ENCODE assay signal across 1 cellular context in the genomic region with DNA sequence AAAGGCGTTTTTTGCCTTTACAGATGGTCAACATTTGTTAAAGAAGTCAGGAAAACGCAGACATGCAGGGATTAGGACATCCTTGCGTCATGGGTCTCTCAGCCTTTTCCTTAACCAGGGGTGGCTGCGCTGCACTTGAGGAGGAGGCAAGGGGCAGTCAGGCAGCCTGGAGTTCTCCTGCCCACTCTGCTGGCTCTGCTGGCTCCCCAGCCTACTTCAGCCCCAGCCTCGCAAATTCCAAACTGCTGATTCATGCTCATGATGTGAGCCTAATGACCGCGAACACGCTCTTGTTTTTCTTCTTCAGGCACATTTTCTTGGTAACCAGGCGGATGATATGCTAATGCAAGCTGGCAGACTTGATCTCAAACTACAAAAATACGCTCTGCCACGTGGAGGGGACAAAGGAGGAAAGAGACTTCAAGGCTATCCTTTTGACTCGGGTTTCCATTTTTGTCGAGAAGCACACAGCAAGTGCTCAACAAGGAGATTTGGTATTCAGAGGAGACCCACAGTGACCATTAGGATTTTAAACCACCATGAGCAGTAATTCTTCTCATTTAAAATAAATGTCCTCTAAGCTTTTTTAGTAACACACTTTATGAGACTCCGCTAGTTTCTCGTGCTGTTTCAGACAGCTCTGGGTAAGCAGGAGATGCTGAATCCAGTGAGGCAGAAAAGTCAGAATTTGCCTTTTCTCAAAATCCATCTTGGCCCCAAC.
TF ChIP-seq lines count a peak whose summit lies in the region.

No MANE protein-coding gene starts in this region.

TF ChIP-seq in K562, 482 proteins besides CTCF, POLR2A, EP300 and RAD21 (continued from another document and continues in another):
- TF ChIP-seq, protein P1, sequence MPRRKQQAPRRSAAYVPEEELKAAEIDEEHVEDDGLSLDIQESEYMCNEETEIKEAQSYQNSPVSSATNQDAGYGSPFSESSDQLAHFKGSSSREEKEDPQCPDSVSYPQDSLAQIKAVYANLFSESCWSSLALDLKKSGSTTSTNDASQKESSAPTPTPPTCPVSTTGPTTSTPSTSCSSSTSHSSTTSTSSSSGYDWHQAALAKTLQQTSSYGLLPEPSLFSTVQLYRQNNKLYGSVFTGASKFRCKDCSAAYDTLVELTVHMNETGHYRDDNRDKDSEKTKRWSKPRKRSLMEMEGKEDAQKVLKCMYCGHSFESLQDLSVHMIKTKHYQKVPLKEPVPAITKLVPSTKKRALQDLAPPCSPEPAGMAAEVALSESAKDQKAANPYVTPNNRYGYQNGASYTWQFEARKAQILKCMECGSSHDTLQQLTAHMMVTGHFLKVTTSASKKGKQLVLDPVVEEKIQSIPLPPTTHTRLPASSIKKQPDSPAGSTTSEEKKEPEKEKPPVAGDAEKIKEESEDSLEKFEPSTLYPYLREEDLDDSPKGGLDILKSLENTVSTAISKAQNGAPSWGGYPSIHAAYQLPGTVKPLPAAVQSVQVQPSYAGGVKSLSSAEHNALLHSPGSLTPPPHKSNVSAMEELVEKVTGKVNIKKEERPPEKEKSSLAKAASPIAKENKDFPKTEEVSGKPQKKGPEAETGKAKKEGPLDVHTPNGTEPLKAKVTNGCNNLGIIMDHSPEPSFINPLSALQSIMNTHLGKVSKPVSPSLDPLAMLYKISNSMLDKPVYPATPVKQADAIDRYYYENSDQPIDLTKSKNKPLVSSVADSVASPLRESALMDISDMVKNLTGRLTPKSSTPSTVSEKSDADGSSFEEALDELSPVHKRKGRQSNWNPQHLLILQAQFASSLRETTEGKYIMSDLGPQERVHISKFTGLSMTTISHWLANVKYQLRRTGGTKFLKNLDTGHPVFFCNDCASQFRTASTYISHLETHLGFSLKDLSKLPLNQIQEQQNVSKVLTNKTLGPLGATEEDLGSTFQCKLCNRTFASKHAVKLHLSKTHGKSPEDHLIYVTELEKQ (CRISPR knock-in tag; IDR thresholded peaks at IDR 0.05): 0 out of 2 replicates have a peak, but pooled peaks have one; percentile 31
- no peak; the same call in 1 of the 2 replicates for TF ChIP-seq ZNF436 (CRISPR knock-in tag; IDR thresholded peaks at IDR 0.05)
- TF ChIP-seq FOXJ2 (tag; IDR thresholded peaks at IDR 0.05): peak; percentile 86; the same call in 1 of the 2 replicates
- no peak for TF ChIP-seq LARP7 (IDR thresholded peaks at IDR 0.05)
- TF ChIP-seq TBP (optimal IDR thresholded peaks at IDR 0.05; ENCODE audit: low read depth, low read length): peak; percentile 69
- TF ChIP-seq HNRNPL (IDR thresholded peaks at IDR 0.05; ENCODE audit: low read depth, low read length): 0 out of 2 replicates have a peak, but pooled peaks have one; percentile 24
- TF ChIP-seq MYC (IDR thresholded peaks at IDR 0.05; ENCODE audit: low read depth, low read length): peak; percentile 80
- 0 out of 2 replicates have a peak, but pooled peaks have one; percentile 44 for TF ChIP-seq MYC (CRISPR knock-in tag; IDR thresholded peaks at IDR 0.05; ENCODE audit: borderline replicate concordance, low read depth)
- TF ChIP-seq TEAD4 (IDR thresholded peaks at IDR 0.05; ENCODE audit: low read length): peak; percentile 86
- no peak for TF ChIP-seq TEAD4 (CRISPR knock-in tag; IDR thresholded peaks at IDR 0.05; ENCODE audit: borderline replicate concordance)
- no peak for TF ChIP-seq RBM25 (IDR thresholded peaks at IDR 0.05; ENCODE audit: low read depth, low read length, severe bottlenecking)
- no peak for TF ChIP-seq SP1 (CRISPR knock-in tag; IDR thresholded peaks at IDR 0.05)
- 0 out of 4 replicates have a peak, but pooled peaks of 1 of the 2 experiments have one; percentile 11 for TF ChIP-seq ETV6 (IDR thresholded peaks at IDR 0.05; ENCODE audit: borderline replicate concordance in 1 of 2, low read depth in 2 of 2, low read length in 1 of 2)
- TF ChIP-seq ETV6 (CRISPR knock-in tag; IDR thresholded peaks at IDR 0.05; ENCODE audit: borderline replicate concordance): no peak
- TF ChIP-seq ZNF165 (CRISPR knock-in tag; IDR thresholded peaks at IDR 0.05; ENCODE audit: borderline replicate concordance): peak; percentile 79; the same call in 1 of the 2 replicates
- TF ChIP-seq TEAD2 (tag; IDR thresholded peaks at IDR 0.05): peak; percentile 86
- TF ChIP-seq, protein P2, sequence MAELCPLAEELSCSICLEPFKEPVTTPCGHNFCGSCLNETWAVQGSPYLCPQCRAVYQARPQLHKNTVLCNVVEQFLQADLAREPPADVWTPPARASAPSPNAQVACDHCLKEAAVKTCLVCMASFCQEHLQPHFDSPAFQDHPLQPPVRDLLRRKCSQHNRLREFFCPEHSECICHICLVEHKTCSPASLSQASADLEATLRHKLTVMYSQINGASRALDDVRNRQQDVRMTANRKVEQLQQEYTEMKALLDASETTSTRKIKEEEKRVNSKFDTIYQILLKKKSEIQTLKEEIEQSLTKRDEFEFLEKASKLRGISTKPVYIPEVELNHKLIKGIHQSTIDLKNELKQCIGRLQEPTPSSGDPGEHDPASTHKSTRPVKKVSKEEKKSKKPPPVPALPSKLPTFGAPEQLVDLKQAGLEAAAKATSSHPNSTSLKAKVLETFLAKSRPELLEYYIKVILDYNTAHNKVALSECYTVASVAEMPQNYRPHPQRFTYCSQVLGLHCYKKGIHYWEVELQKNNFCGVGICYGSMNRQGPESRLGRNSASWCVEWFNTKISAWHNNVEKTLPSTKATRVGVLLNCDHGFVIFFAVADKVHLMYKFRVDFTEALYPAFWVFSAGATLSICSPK (IDR thresholded peaks at IDR 0.05; ENCODE audit: borderline replicate concordance): no peak
- TF ChIP-seq HDAC1 (IDR thresholded peaks at IDR 0.05): peak in 1 of 2 experiments; percentile 62; a peak in 2 of 4 replicates
- TF ChIP-seq NFE2L1 (tag; IDR thresholded peaks at IDR 0.05; ENCODE audit: borderline replicate concordance, low read depth): peak; percentile 87; the same call in 1 of the 2 replicates
- peak; percentile 80 for TF ChIP-seq SMAD4 (CRISPR knock-in tag; conservative IDR thresholded peaks at IDR 0.05)
- TF ChIP-seq BHLHE40 (IDR thresholded peaks at IDR 0.05; ENCODE audit: low read length): peak; percentile 69
- TF ChIP-seq ZNF668 (CRISPR knock-in tag; IDR thresholded peaks at IDR 0.05): peak; percentile 50; the same call in 1 of the 2 replicates
- no peak for TF ChIP-seq THRAP3 (IDR thresholded peaks at IDR 0.05; ENCODE audit: borderline replicate concordance)
- TF ChIP-seq ILF3 (IDR thresholded peaks at IDR 0.05; ENCODE audit: borderline replicate concordance): no peak
- TF ChIP-seq, protein P3, sequence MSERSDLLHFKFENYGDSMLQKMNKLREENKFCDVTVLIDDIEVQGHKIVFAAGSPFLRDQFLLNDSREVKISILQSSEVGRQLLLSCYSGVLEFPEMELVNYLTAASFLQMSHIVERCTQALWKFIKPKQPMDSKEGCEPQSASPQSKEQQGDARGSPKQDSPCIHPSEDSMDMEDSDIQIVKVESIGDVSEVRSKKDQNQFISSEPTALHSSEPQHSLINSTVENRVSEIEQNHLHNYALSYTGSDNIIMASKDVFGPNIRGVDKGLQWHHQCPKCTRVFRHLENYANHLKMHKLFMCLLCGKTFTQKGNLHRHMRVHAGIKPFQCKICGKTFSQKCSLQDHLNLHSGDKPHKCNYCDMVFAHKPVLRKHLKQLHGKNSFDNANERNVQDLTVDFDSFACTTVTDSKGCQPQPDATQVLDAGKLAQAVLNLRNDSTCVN (CRISPR knock-in tag; IDR thresholded peaks at IDR 0.05): peak; percentile 88; the same call in 1 of the 2 replicates
- TF ChIP-seq, protein P4, sequence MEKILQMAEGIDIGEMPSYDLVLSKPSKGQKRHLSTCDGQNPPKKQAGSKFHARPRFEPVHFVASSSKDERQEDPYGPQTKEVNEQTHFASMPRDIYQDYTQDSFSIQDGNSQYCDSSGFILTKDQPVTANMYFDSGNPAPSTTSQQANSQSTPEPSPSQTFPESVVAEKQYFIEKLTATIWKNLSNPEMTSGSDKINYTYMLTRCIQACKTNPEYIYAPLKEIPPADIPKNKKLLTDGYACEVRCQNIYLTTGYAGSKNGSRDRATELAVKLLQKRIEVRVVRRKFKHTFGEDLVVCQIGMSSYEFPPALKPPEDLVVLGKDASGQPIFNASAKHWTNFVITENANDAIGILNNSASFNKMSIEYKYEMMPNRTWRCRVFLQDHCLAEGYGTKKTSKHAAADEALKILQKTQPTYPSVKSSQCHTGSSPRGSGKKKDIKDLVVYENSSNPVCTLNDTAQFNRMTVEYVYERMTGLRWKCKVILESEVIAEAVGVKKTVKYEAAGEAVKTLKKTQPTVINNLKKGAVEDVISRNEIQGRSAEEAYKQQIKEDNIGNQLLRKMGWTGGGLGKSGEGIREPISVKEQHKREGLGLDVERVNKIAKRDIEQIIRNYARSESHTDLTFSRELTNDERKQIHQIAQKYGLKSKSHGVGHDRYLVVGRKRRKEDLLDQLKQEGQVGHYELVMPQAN (IDR thresholded peaks at IDR 0.05; ENCODE audit: borderline replicate concordance): 0 out of 2 replicates have a peak, but pooled peaks have one; percentile 26
- TF ChIP-seq, protein P5, sequence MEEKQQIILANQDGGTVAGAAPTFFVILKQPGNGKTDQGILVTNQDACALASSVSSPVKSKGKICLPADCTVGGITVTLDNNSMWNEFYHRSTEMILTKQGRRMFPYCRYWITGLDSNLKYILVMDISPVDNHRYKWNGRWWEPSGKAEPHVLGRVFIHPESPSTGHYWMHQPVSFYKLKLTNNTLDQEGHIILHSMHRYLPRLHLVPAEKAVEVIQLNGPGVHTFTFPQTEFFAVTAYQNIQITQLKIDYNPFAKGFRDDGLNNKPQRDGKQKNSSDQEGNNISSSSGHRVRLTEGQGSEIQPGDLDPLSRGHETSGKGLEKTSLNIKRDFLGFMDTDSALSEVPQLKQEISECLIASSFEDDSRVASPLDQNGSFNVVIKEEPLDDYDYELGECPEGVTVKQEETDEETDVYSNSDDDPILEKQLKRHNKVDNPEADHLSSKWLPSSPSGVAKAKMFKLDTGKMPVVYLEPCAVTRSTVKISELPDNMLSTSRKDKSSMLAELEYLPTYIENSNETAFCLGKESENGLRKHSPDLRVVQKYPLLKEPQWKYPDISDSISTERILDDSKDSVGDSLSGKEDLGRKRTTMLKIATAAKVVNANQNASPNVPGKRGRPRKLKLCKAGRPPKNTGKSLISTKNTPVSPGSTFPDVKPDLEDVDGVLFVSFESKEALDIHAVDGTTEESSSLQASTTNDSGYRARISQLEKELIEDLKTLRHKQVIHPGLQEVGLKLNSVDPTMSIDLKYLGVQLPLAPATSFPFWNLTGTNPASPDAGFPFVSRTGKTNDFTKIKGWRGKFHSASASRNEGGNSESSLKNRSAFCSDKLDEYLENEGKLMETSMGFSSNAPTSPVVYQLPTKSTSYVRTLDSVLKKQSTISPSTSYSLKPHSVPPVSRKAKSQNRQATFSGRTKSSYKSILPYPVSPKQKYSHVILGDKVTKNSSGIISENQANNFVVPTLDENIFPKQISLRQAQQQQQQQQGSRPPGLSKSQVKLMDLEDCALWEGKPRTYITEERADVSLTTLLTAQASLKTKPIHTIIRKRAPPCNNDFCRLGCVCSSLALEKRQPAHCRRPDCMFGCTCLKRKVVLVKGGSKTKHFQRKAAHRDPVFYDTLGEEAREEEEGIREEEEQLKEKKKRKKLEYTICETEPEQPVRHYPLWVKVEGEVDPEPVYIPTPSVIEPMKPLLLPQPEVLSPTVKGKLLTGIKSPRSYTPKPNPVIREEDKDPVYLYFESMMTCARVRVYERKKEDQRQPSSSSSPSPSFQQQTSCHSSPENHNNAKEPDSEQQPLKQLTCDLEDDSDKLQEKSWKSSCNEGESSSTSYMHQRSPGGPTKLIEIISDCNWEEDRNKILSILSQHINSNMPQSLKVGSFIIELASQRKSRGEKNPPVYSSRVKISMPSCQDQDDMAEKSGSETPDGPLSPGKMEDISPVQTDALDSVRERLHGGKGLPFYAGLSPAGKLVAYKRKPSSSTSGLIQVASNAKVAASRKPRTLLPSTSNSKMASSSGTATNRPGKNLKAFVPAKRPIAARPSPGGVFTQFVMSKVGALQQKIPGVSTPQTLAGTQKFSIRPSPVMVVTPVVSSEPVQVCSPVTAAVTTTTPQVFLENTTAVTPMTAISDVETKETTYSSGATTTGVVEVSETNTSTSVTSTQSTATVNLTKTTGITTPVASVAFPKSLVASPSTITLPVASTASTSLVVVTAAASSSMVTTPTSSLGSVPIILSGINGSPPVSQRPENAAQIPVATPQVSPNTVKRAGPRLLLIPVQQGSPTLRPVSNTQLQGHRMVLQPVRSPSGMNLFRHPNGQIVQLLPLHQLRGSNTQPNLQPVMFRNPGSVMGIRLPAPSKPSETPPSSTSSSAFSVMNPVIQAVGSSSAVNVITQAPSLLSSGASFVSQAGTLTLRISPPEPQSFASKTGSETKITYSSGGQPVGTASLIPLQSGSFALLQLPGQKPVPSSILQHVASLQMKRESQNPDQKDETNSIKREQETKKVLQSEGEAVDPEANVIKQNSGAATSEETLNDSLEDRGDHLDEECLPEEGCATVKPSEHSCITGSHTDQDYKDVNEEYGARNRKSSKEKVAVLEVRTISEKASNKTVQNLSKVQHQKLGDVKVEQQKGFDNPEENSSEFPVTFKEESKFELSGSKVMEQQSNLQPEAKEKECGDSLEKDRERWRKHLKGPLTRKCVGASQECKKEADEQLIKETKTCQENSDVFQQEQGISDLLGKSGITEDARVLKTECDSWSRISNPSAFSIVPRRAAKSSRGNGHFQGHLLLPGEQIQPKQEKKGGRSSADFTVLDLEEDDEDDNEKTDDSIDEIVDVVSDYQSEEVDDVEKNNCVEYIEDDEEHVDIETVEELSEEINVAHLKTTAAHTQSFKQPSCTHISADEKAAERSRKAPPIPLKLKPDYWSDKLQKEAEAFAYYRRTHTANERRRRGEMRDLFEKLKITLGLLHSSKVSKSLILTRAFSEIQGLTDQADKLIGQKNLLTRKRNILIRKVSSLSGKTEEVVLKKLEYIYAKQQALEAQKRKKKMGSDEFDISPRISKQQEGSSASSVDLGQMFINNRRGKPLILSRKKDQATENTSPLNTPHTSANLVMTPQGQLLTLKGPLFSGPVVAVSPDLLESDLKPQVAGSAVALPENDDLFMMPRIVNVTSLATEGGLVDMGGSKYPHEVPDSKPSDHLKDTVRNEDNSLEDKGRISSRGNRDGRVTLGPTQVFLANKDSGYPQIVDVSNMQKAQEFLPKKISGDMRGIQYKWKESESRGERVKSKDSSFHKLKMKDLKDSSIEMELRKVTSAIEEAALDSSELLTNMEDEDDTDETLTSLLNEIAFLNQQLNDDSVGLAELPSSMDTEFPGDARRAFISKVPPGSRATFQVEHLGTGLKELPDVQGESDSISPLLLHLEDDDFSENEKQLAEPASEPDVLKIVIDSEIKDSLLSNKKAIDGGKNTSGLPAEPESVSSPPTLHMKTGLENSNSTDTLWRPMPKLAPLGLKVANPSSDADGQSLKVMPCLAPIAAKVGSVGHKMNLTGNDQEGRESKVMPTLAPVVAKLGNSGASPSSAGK (IDR thresholded peaks at IDR 0.05): peak; percentile 94
- TF ChIP-seq TAF7 (tag; IDR thresholded peaks at IDR 0.05): no peak; the same call in none of the 2 replicates
- TF ChIP-seq ZFX (CRISPR knock-in tag; IDR thresholded peaks at IDR 0.05): no peak
- no peak for TF ChIP-seq SRSF3 (IDR thresholded peaks at IDR 0.05; ENCODE audit: insufficient read depth, low read length)
- peak; percentile 63 for TF ChIP-seq KDM5B (IDR thresholded peaks at IDR 0.05; ENCODE audit: insufficient replicate concordance, low read depth, low read length)
- TF ChIP-seq SNRNP70 (optimal IDR thresholded peaks at IDR 0.05; ENCODE audit: low read depth, low read length): no peak
- TF ChIP-seq, protein P6, sequence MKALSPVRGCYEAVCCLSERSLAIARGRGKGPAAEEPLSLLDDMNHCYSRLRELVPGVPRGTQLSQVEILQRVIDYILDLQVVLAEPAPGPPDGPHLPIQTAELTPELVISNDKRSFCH (CRISPR knock-in tag; IDR thresholded peaks at IDR 0.05): no peak
- TF ChIP-seq, protein P6 (tag; IDR thresholded peaks at IDR 0.05): peak; percentile 79
- TF ChIP-seq ZNF561 (CRISPR knock-in tag; conservative IDR thresholded peaks at IDR 0.05): 0 out of 2 replicates have a peak, but pooled peaks have one; percentile 64
